ENCODE assay signal across 1 cellular context in the genomic region with DNA sequence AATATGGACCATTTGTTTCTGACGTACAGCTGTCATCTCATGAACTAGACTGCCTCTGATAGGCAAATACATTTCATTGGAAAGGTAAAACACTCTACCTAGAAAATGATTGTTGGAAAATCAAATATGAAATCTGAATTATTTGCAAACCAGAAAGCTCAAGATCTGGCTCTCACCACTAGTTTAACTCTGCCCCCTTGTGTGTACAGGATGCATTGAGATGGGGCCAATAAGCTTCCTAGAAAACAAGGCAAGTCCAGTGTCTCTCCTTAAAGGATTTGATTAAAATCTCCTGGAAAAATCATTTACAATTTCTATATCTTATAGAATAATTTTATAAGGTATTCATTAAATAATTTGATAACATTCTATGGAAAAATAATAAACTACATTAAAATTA.
TF ChIP-seq lines count a peak whose summit lies in the region.

No MANE protein-coding gene starts in this region.

TF ChIP-seq in IMR-90, 13 proteins besides CTCF, POLR2A, EP300 and RAD21 (continued from another document):
- TF ChIP-seq BHLHE40 (IDR thresholded peaks at IDR 0.05; ENCODE audit: low read depth, low read length): no peak
- no peak for TF ChIP-seq MAFK (IDR thresholded peaks at IDR 0.05; ENCODE audit: low read depth, low read length)
- no peak for TF ChIP-seq FOS (IDR thresholded peaks at IDR 0.05; ENCODE audit: low read depth, low read length)
- no peak for TF ChIP-seq CHD1 (IDR thresholded peaks at IDR 0.05; ENCODE audit: low read depth, low read length)
- no peak for TF ChIP-seq RCOR1 (IDR thresholded peaks at IDR 0.05; ENCODE audit: insufficient replicate concordance, low read length)
- TF ChIP-seq RFX5 (IDR thresholded peaks at IDR 0.05; ENCODE audit: low read depth, low read length): no peak
- no peak for TF ChIP-seq MAZ (IDR thresholded peaks at IDR 0.05; ENCODE audit: borderline replicate concordance, low read depth, low read length)
- TF ChIP-seq SMC3 (IDR thresholded peaks at IDR 0.05; ENCODE audit: low read depth, low read length): no peak
- TF ChIP-seq MXI1 (IDR thresholded peaks at IDR 0.05; ENCODE audit: borderline replicate concordance, low read depth, low read length): no peak
- no peak for TF ChIP-seq USF2 (IDR thresholded peaks at IDR 0.05; ENCODE audit: low read depth, low read length)
- TF ChIP-seq NFE2L2 (IDR thresholded peaks at IDR 0.05; ENCODE audit: low read depth, low read length): no peak
